ENCODE assay signal across 34 cellular contexts in genomic region chr5:17354265-17354664, GRCh38.
"Had no signal": no experiment of that assay in that cellular context is flagged by ENCODE, and none has a peak within 500 bp of the region (broad histone marks: within the 10 kb centered on the region; RNA-seq: fewer than 3 reads in every experiment).

No MANE protein-coding gene starts in this region.

- H3K36me3 Mint-ChIP-seq: activated CD8-positive, alpha-beta memory T cell treated with anti-CD3 and anti-CD28 coated beads, Interleukin-2, amount 10 ng/mL, durations not matched to agents 7 days and 5 days; activated naive CD4-positive, alpha-beta T cell treated with anti-CD3 and anti-CD28 coated beads, Interleukin-2, amount 10 ng/mL, durations not matched to agents 7 days and 5 days; activated naive CD4-positive, alpha-beta T cell treated with anti-CD3 and anti-CD28 coated beads, Interleukin-2, amount 50 U/mL, for 24 hours; activated naive CD8-positive, alpha-beta T cell; activated naive CD8-positive, alpha-beta T cell treated with anti-CD3 and anti-CD28 coated beads, Interleukin-2, amount 10 ng/mL, durations not matched to agents 7 days and 5 days had no signal

- H3K9me3 Mint-ChIP-seq: T-helper 1 cell treated with Interleukin-12 subunit alpha and Interleukin-12 subunit beta and Interleukin-4 antibody, amounts not matched to agents 30 μg/mL and 1 μg/mL, for 36 hours had no signal

- H3K36me3 ChIP-seq: brain microvascular endothelial cell, breast epithelium had no signal

- H3K27me3 Mint-ChIP-seq: activated B cell treated with CpG ODN at 0.5 μM for 24 hours; activated CD4-positive, alpha-beta memory T cell treated with anti-CD3 and anti-CD28 coated beads, Interleukin-2, amount 10 ng/mL, durations not matched to agents 7 days and 5 days; activated CD4-positive, alpha-beta T cell treated with anti-CD3 and anti-CD28 coated beads for 36 hours; activated CD4-positive, alpha-beta T cell treated with anti-CD3 and anti-CD28 coated beads, Interleukin-2, amount 10 ng/mL, durations not matched to agents 7 days and 5 days; activated CD8-positive, alpha-beta memory T cell treated with anti-CD3 and anti-CD28 coated beads, Interleukin-2, amount 10 ng/mL, durations not matched to agents 7 days and 5 days; activated naive CD4-positive, alpha-beta T cell treated with anti-CD3 and anti-CD28 coated beads, Interleukin-2, amount 10 ng/mL, durations not matched to agents 7 days and 5 days; activated naive CD4-positive, alpha-beta T cell treated with anti-CD3 and anti-CD28 coated beads, Interleukin-2, amount 50 U/mL, for 24 hours; activated naive CD8-positive, alpha-beta T cell treated with anti-CD3 and anti-CD28 coated beads, Interleukin-2, amount 10 ng/mL, durations not matched to agents 7 days and 5 days; activated naive CD8-positive, alpha-beta T cell treated with anti-CD3 and anti-CD28 coated beads, Interleukin-2, amount 50 U/mL, for 24 hours; activated T-cell treated with anti-CD3 and anti-CD28 coated beads, Interleukin-2, amount 50 U/mL, for 24 hours had no signal

- ATAC-seq: activated CD4-positive, alpha-beta T cell treated with anti-CD3 and anti-CD28 coated beads for 36 hours; activated CD8-positive, alpha-beta memory T cell treated with anti-CD3 and anti-CD28 coated beads, Interleukin-2, amount 10 ng/mL, durations not matched to agents 7 days and 5 days; activated CD8-positive, alpha-beta T cell treated with anti-CD3 and anti-CD28 coated beads, Interleukin-2, amount 10 ng/mL, durations not matched to agents 7 days and 5 days; activated naive CD8-positive, alpha-beta T cell treated with anti-CD3 and anti-CD28 coated beads, Interleukin-2, amount 50 U/mL, for 24 hours; body of pancreas had no signal

- H3K9me3 ChIP-seq: breast epithelium had no signal

- H3K4me1 Mint-ChIP-seq: activated CD4-positive, alpha-beta memory T cell treated with anti-CD3 and anti-CD28 coated beads, Interleukin-2, amount 10 ng/mL, durations not matched to agents 7 days and 5 days; activated CD4-positive, alpha-beta T cell treated with anti-CD3 and anti-CD28 coated beads for 36 hours; activated CD4-positive, alpha-beta T cell treated with anti-CD3 and anti-CD28 coated beads, Interleukin-2, amount 10 ng/mL, durations not matched to agents 7 days and 5 days; activated CD8-positive, alpha-beta memory T cell treated with anti-CD3 and anti-CD28 coated beads, Interleukin-2, amount 10 ng/mL, durations not matched to agents 7 days and 5 days; activated naive CD4-positive, alpha-beta T cell treated with anti-CD3 and anti-CD28 coated beads, Interleukin-2, amount 10 ng/mL, durations not matched to agents 7 days and 5 days; activated naive CD4-positive, alpha-beta T cell treated with anti-CD3 and anti-CD28 coated beads, Interleukin-2, amount 50 U/mL, for 24 hours; activated naive CD8-positive, alpha-beta T cell treated with anti-CD3 and anti-CD28 coated beads, Interleukin-2, amount 10 ng/mL, durations not matched to agents 7 days and 5 days had no signal

- H3K27ac Mint-ChIP-seq: activated B cell treated with CpG ODN at 0.5 μM for 24 hours; activated CD4-positive, alpha-beta memory T cell treated with anti-CD3 and anti-CD28 coated beads, Interleukin-2, amount 10 ng/mL, durations not matched to agents 7 days and 5 days; activated CD4-positive, alpha-beta T cell treated with anti-CD3 and anti-CD28 coated beads for 36 hours; activated CD4-positive, alpha-beta T cell treated with anti-CD3 and anti-CD28 coated beads, Interleukin-2, amount 10 ng/mL, durations not matched to agents 7 days and 5 days; activated CD8-positive, alpha-beta memory T cell treated with anti-CD3 and anti-CD28 coated beads, Interleukin-2, amount 10 ng/mL, durations not matched to agents 7 days and 5 days; activated CD8-positive, alpha-beta T cell treated with anti-CD3 and anti-CD28 coated beads, Interleukin-2, amount 10 ng/mL, durations not matched to agents 7 days and 5 days; activated naive CD4-positive, alpha-beta T cell treated with anti-CD3 and anti-CD28 coated beads, Interleukin-2, amount 10 ng/mL, durations not matched to agents 7 days and 5 days; activated naive CD4-positive, alpha-beta T cell treated with anti-CD3 and anti-CD28 coated beads, Interleukin-2, amount 50 U/mL, for 24 hours; activated naive CD8-positive, alpha-beta T cell; activated naive CD8-positive, alpha-beta T cell treated with anti-CD3 and anti-CD28 coated beads, Interleukin-2, amount 10 ng/mL, durations not matched to agents 7 days and 5 days; activated naive CD8-positive, alpha-beta T cell treated with anti-CD3 and anti-CD28 coated beads, Interleukin-2, amount 50 U/mL, for 24 hours; activated T-cell treated with anti-CD3 and anti-CD28 coated beads, Interleukin-2, amount 50 U/mL, for 24 hours; activated T-helper 2 cell treated with anti-CD3 and anti-CD28 coated beads, Interferon-gamma antibody, Interleukin-2, Interleukin-4, amounts not matched to agents 10 μg/mL and 5 μg/mL and 100 μg/mL, durations not matched to agents 14 hours and 24 hours and 36 hours; T-helper 1 cell treated with Interleukin-12 subunit alpha and Interleukin-12 subunit beta and Interleukin-4 antibody, amounts not matched to agents 30 μg/mL and 1 μg/mL, for 36 hours; T-helper 2 cell treated with Interferon-gamma antibody and Interleukin-4, amounts not matched to agents 5 μg/mL and 100 μg/mL, for 36 hours had no signal

- H3K4me1 ChIP-seq: body of pancreas, breast epithelium had no signal

- H3K27ac ChIP-seq: body of pancreas, brain microvascular endothelial cell, breast epithelium, VCaP had no signal

- H3K4me3 ChIP-seq: body of pancreas, breast epithelium had no signal

- DNase-seq: activated B cell treated with CpG ODN at 0.5 μM for 24 hours; activated CD4-positive, alpha-beta memory T cell treated with anti-CD3 and anti-CD28 coated beads, Interleukin-2, amount 10 ng/mL, durations not matched to agents 7 days and 5 days; activated CD4-positive, alpha-beta T cell treated with anti-CD3 and anti-CD28 coated beads for 1 hour; activated CD4-positive, alpha-beta T cell treated with anti-CD3 and anti-CD28 coated beads for 36 hours; activated CD4-positive, alpha-beta T cell treated with anti-CD3 and anti-CD28 coated beads for 48 hours; activated CD4-positive, alpha-beta T cell treated with anti-CD3 and anti-CD28 coated beads, Interleukin-2, amount 10 ng/mL, durations not matched to agents 7 days and 5 days; activated CD4-positive, alpha-beta T cell treated with anti-CD3 and anti-CD28 coated beads, Interleukin-2, amount 50 U/mL, for 48 hours; activated CD8-positive, alpha-beta memory T cell treated with anti-CD3 and anti-CD28 coated beads for 24 hours; activated CD8-positive, alpha-beta memory T cell treated with anti-CD3 and anti-CD28 coated beads, Interleukin-2, amount 10 ng/mL, durations not matched to agents 7 days and 5 days; activated CD8-positive, alpha-beta memory T cell treated with anti-CD3 and anti-CD28 coated beads, Interleukin-2, amount 50 U/mL, for 48 hours; activated CD8-positive, alpha-beta T cell treated with anti-CD3 and anti-CD28 coated beads, Interleukin-2, amount 10 ng/mL, durations not matched to agents 7 days and 5 days; activated effector memory CD4-positive, alpha-beta T cell treated with Interleukin-2 at 50 U/mL for 16 hours; activated gamma-delta T cell; activated naive CD4-positive, alpha-beta T cell treated with anti-CD3 and anti-CD28 coated beads, Interleukin-2, amount 10 ng/mL, durations not matched to agents 7 days and 5 days; activated naive CD4-positive, alpha-beta T cell treated with Interleukin-2 at 50 U/mL for 16 hours; activated naive CD8-positive, alpha-beta T cell treated with anti-CD3 and anti-CD28 coated beads, Interleukin-2, amount 10 ng/mL, durations not matched to agents 7 days and 5 days; activated naive CD8-positive, alpha-beta T cell treated with anti-CD3 and anti-CD28 coated beads, Interleukin-2, amount 50 U/mL, for 24 hours; activated T-cell treated with anti-CD3 and anti-CD28 coated beads, Interleukin-2, amount 50 U/mL, for 24 hours; activated T-cell treated with anti-CD3 and anti-CD28 coated beads, Interleukin-2, amount 50 U/mL, for 48 hours; amygdala; anterior cingulate cortex; body of pancreas; brain microvascular endothelial cell; central memory CD4-positive, alpha-beta T cell; T-helper 1 cell; T-helper 2 cell; T-helper 9 cell had no signal

- H3K4me3 Mint-ChIP-seq: activated B cell treated with CpG ODN at 0.5 μM for 24 hours; activated CD4-positive, alpha-beta memory T cell treated with anti-CD3 and anti-CD28 coated beads, Interleukin-2, amount 10 ng/mL, durations not matched to agents 7 days and 5 days; activated CD4-positive, alpha-beta T cell treated with anti-CD3 and anti-CD28 coated beads for 36 hours; activated CD4-positive, alpha-beta T cell treated with anti-CD3 and anti-CD28 coated beads, Interleukin-2, amount 10 ng/mL, durations not matched to agents 7 days and 5 days; activated CD8-positive, alpha-beta memory T cell treated with anti-CD3 and anti-CD28 coated beads, Interleukin-2, amount 10 ng/mL, durations not matched to agents 7 days and 5 days; activated CD8-positive, alpha-beta T cell treated with anti-CD3 and anti-CD28 coated beads, Interleukin-2, amount 10 ng/mL, durations not matched to agents 7 days and 5 days; activated naive CD4-positive, alpha-beta T cell treated with anti-CD3 and anti-CD28 coated beads, Interleukin-2, amount 10 ng/mL, durations not matched to agents 7 days and 5 days; activated naive CD4-positive, alpha-beta T cell treated with anti-CD3 and anti-CD28 coated beads, Interleukin-2, amount 50 U/mL, for 24 hours; activated naive CD8-positive, alpha-beta T cell; activated naive CD8-positive, alpha-beta T cell treated with anti-CD3 and anti-CD28 coated beads, Interleukin-2, amount 10 ng/mL, durations not matched to agents 7 days and 5 days; activated naive CD8-positive, alpha-beta T cell treated with anti-CD3 and anti-CD28 coated beads, Interleukin-2, amount 50 U/mL, for 24 hours; activated T-cell treated with anti-CD3 and anti-CD28 coated beads, Interleukin-2, amount 50 U/mL, for 24 hours; T-helper 1 cell treated with Interleukin-12 subunit alpha and Interleukin-12 subunit beta and Interleukin-4 antibody, amounts not matched to agents 30 μg/mL and 1 μg/mL, for 36 hours; T-helper 2 cell treated with Interferon-gamma antibody and Interleukin-4, amounts not matched to agents 5 μg/mL and 100 μg/mL, for 36 hours had no signal

- H3K27me3 ChIP-seq: body of pancreas, brain microvascular endothelial cell, breast epithelium had no signal
